In genomic region chr3:133869601-133870000, GRCh38 we compare ENCODE assay signal across 22 cellular contexts.
"Had no signal": no experiment of that assay in that cellular context is flagged by ENCODE, and none has a peak within 500 bp of the region (broad histone marks: within the 10 kb centered on the region; RNA-seq: fewer than 3 reads in every experiment).

No MANE protein-coding gene starts in this region.

- H3K4me1 ChIP-seq: left lung, right lobe of liver had no signal

- FAIRE-seq: frontal cortex, keratinocyte, small intestine had no signal

- H3K27ac Mint-ChIP-seq: naive thymus-derived CD4-positive, alpha-beta T cell; type B pancreatic cell had no signal

- H3K27me3 ChIP-seq: left lung, ovary, right lobe of liver, stomach, testis, tibial artery had no signal

- H3K36me3 Mint-ChIP-seq: naive thymus-derived CD4-positive, alpha-beta T cell had no signal

- H3K27ac ChIP-seq: coronary artery, left lung, right lobe of liver, stomach, testis, tibial artery had no signal

- DNase-seq: central memory CD4-positive, alpha-beta T cell; dermis blood vessel endothelial cell; left cardiac atrium; left lung; mesenchymal stem cell; midbrain; naive thymus-derived CD4-positive, alpha-beta T cell; occipital lobe; ovary; right lobe of liver; small intestine; stimulated activated CD4-positive, alpha-beta T cell treated with anti-CD3 and anti-CD28 coated beads, Interleukin-15, amount 100 ng/mL, for 24 hours; stimulated activated CD4-positive, alpha-beta T cell treated with anti-CD3 and anti-CD28 coated beads, Interleukin-2, amount 100 ng/mL, for 48 hours; stimulated activated CD8-positive, alpha-beta memory T cell treated with anti-CD3 and anti-CD28 coated beads, Interleukin-4, amount 100 ng/mL, for 48 hours; stimulated activated naive CD4-positive, alpha-beta T cell treated with Interleukin-2 at 50 U/mL for 16 hours; stomach; testis; tibial artery had no signal

- H3K27me3 Mint-ChIP-seq: type B pancreatic cell had no signal

- H3K4me3 Mint-ChIP-seq: naive thymus-derived CD4-positive, alpha-beta T cell; type B pancreatic cell had no signal

- H3K9me3 ChIP-seq: left lung, ovary, right lobe of liver, stomach, testis, tibial artery had no signal

- H3K4me3 ChIP-seq: coronary artery, left lung, ovary, right lobe of liver, stomach, testis, tibial artery had no signal

- H3K36me3 ChIP-seq: left lung, ovary, right lobe of liver, stomach, tibial artery had no signal

- H3K9me3 Mint-ChIP-seq: type B pancreatic cell had no signal

- ATAC-seq: left lung; naive thymus-derived CD4-positive, alpha-beta T cell; right lobe of liver had no signal
